In genomic region chr2:15178946-15179345, GRCh38 we compare ENCODE assay signal across 22 cellular contexts.
"Had no signal": no experiment of that assay in that cellular context is flagged by ENCODE, and none has a peak within 500 bp of the region (broad histone marks: within the 10 kb centered on the region; RNA-seq: fewer than 3 reads in every experiment).

No MANE protein-coding gene starts in this region.

- H3K4me3 Mint-ChIP-seq: activated B cell treated with CpG ODN at 0.5 μM for 24 hours; activated CD8-positive, alpha-beta T cell treated with anti-CD3 and anti-CD28 coated beads, Interleukin-2, amount 10 ng/mL, durations not matched to agents 7 days and 5 days; activated naive CD4-positive, alpha-beta T cell treated with anti-CD3 and anti-CD28 coated beads for 36 hours; activated T-cell treated with anti-CD3 and anti-CD28 coated beads, Interleukin-2, amount 50 U/mL, for 24 hours; neural crest cell; stimulated activated memory B cell treated with anti-CD40 and anti-IgM and Interleukin-4, amounts not matched to agents 10 μg/mL and 1 μg/mL and 100 μg/mL, for 72 hours; T-helper 2 cell treated with Interferon-gamma antibody and Interleukin-4, amounts not matched to agents 5 μg/mL and 100 μg/mL, for 36 hours had no signal

- ATAC-seq: activated CD8-positive, alpha-beta T cell treated with anti-CD3 and anti-CD28 coated beads, Interleukin-2, amount 10 ng/mL, durations not matched to agents 7 days and 5 days; gastroesophageal sphincter; heart left ventricle; stimulated activated memory B cell treated with anti-CD40 and anti-IgM and Interleukin-4, amounts not matched to agents 10 μg/mL and 1 μg/mL and 100 μg/mL, for 72 hours; upper lobe of right lung had no signal

- H3K9me3 Mint-ChIP-seq: activated B cell treated with CpG ODN at 0.5 μM for 24 hours; activated naive CD4-positive, alpha-beta T cell treated with anti-CD3 and anti-CD28 coated beads for 36 hours; activated T-cell treated with anti-CD3 and anti-CD28 coated beads, Interleukin-2, amount 50 U/mL, for 24 hours; neural crest cell; stimulated activated memory B cell treated with anti-CD40 and anti-IgM and Interleukin-4, amounts not matched to agents 10 μg/mL and 1 μg/mL and 100 μg/mL, for 72 hours; T-helper 2 cell treated with Interferon-gamma antibody and Interleukin-4, amounts not matched to agents 5 μg/mL and 100 μg/mL, for 36 hours had no signal

- H3K27me3 Mint-ChIP-seq: activated B cell treated with CpG ODN at 0.5 μM for 24 hours; progenitor cell of endocrine pancreas; stimulated activated memory B cell treated with anti-CD40 and anti-IgM and Interleukin-4, amounts not matched to agents 10 μg/mL and 1 μg/mL and 100 μg/mL, for 72 hours had no signal

- H3K4me1 Mint-ChIP-seq: activated B cell treated with CpG ODN at 0.5 μM for 24 hours; neural crest cell; stimulated activated memory B cell treated with anti-CD40 and anti-IgM and Interleukin-4, amounts not matched to agents 10 μg/mL and 1 μg/mL and 100 μg/mL, for 72 hours had no signal

- H3K27ac Mint-ChIP-seq: activated B cell treated with CpG ODN at 0.5 μM for 24 hours; activated CD8-positive, alpha-beta T cell treated with anti-CD3 and anti-CD28 coated beads, Interleukin-2, amount 10 ng/mL, durations not matched to agents 7 days and 5 days; activated naive CD4-positive, alpha-beta T cell treated with anti-CD3 and anti-CD28 coated beads for 36 hours; activated T-cell treated with anti-CD3 and anti-CD28 coated beads, Interleukin-2, amount 50 U/mL, for 24 hours; progenitor cell of endocrine pancreas; T-helper 2 cell treated with Interferon-gamma antibody and Interleukin-4, amounts not matched to agents 5 μg/mL and 100 μg/mL, for 36 hours had no signal

- DNase-seq: activated B cell treated with CpG ODN at 0.5 μM for 24 hours; activated CD4-positive, alpha-beta T cell treated with anti-CD3 and anti-CD28 coated beads for 48 hours; activated CD8-positive, alpha-beta T cell treated with anti-CD3 and anti-CD28 coated beads, Interleukin-2, amount 10 ng/mL, durations not matched to agents 7 days and 5 days; activated naive CD4-positive, alpha-beta T cell treated with anti-CD3 and anti-CD28 coated beads for 36 hours; activated T-cell treated with anti-CD3 and anti-CD28 coated beads, Interleukin-2, amount 50 U/mL, for 24 hours; aorta; brain microvascular endothelial cell; cerebellar nuclear complex; cortex of kidney; heart left ventricle; kidney glomerular epithelial cell; left ventricle myocardium inferior; mammary epithelial cell; midbrain; SW 1271; testis; upper lobe of right lung had no signal
